In genomic region chr18:2970762-2971659, GRCh38 we compare ENCODE assay signal across 8 cellular contexts. TPM values are rescaled to one million over a fixed set of nuclear protein-coding genes. Genes with fewer than 3 reads are reported as not detected.
DNase-seq lines count a peak whose midpoint lies in the region; ATAC-seq, FAIRE-seq and TF ChIP-seq lines count a peak whose summit lies in the region.

No MANE protein-coding gene starts in this region.

- ATAC-seq in HG02798 (IDR thresholded peaks at IDR 0.05; ENCODE audit: poor library complexity, unreplicated experiment), result no peak

- H3K27me3 ChIP-seq in effector memory CD4-positive, alpha-beta T cell (replicated peaks; ENCODE audit: control insufficient read depth, insufficient read depth, low read length, poor library complexity, severe bottlenecking), result no peaks in the 10 kb centered on the region
- H3K27me3 ChIP-seq in sigmoid colon (no peaks in the 10 kb centered on the region), suprapubic skin (no peaks in the 10 kb centered on the region)

- 46 to 82% methylated on average over 11 of the region's 11 CpGs for WGBS in sigmoid colon, 2 donors
- WGBS in suprapubic skin, result 70% methylated on average over 11 of the region's 11 CpGs

- H3K27ac ChIP-seq in effector memory CD4-positive, alpha-beta T cell (ENCODE audit: insufficient read depth, low read length, poor library complexity, severe bottlenecking), result peak overlapping the region; percentile 72
- H3K27ac ChIP-seq in sigmoid colon (peak overlapping the region; percentile 44 to 61 (median 50)), suprapubic skin (no peak overlapping the region)

- H3K4me3 ChIP-seq in effector memory CD4-positive, alpha-beta T cell (ENCODE audit: insufficient read depth, low read depth, low read length, poor library complexity, severe bottlenecking), result peak overlapping the region; percentile 13
- no peak overlapping the region for H3K4me3 ChIP-seq in sigmoid colon
- no peak overlapping the region for H3K4me3 ChIP-seq in suprapubic skin

- H3K4me1 ChIP-seq in effector memory CD4-positive, alpha-beta T cell (ENCODE audit: control insufficient read depth, insufficient read depth, low read length, poor library complexity, severe bottlenecking), result peaks cover 56% of the 10 kb centered on the region
- H3K4me1 ChIP-seq in sigmoid colon (peaks cover 0 to 53% (median 22%) of the 10 kb centered on the region in 4 donors), suprapubic skin (peaks cover 24% of the 10 kb centered on the region)

- no peak for TF ChIP-seq EP300 in sigmoid colon (IDR thresholded peaks at IDR 0.05)
- TF ChIP-seq EP300 in suprapubic skin (IDR thresholded peaks at IDR 0.05), result no peak

- intact Hi-C loops in sigmoid colon (cut with DNase I), result loop anchor here (5.0 to 10.0 kb wide), 2 partner anchors 41 to 484 kb away; partner anchors contain the start of genes LPIN2 and TGIF1

- DNase-seq in GM18507 (ENCODE audit: extremely low spot score, insufficient read length, low read depth) (no peak), SKM-1 (lab: John Stamatoyannopoulos, UW; ENCODE audit: unreplicated experiment) (peak; percentile 79), sigmoid colon (no peak), NCI-H1417 (lab: John Stamatoyannopoulos, UW) (no peak), suprapubic skin (ENCODE audit: low spot score in 2 of 2) (no peak), NCI-H2227 (lab: John Stamatoyannopoulos, UW; ENCODE audit: unreplicated experiment) (no peak)
- DNase-seq in effector memory CD4-positive, alpha-beta T cell, result peak; percentile 42 to 57 (median 50)

- FAIRE-seq in GM18507 (lab: Jason Lieb, UNC), result peak; percentile 79

- TF ChIP-seq CTCF in sigmoid colon (IDR thresholded peaks at IDR 0.05) (peak in 2 of 4 experiments; percentile 8 to 9), suprapubic skin (IDR thresholded peaks at IDR 0.05) (no peak)

- H3K9me3 ChIP-seq in effector memory CD4-positive, alpha-beta T cell (ENCODE audit: control insufficient read depth, low read length), result no peaks in the 10 kb centered on the region
- H3K9me3 ChIP-seq in sigmoid colon, result no peaks in the 10 kb centered on the region
- H3K9me3 ChIP-seq in suprapubic skin, result no peaks in the 10 kb centered on the region

- TF ChIP-seq POLR2A in sigmoid colon (IDR thresholded peaks at IDR 0.05), result no peak
- TF ChIP-seq POLR2A in suprapubic skin (IDR thresholded peaks at IDR 0.05), result no peak

- no peaks in the 10 kb centered on the region for H3K36me3 ChIP-seq in effector memory CD4-positive, alpha-beta T cell (ENCODE audit: control insufficient read depth, insufficient read depth, low read length)
- no peaks in the 10 kb centered on the region for H3K36me3 ChIP-seq in sigmoid colon
- no peaks in the 10 kb centered on the region for H3K36me3 ChIP-seq in suprapubic skin

RNA-seq across cellular contexts. Expression of gene LPIN2, which starts 41.9 kb away (rescaled TPM):
- 10 to 100 TPM; 13.6 to 31.5 (median 18.0) TPM for total RNA-seq in sigmoid colon
- 10 to 100 TPM; 16.2 to 34.9 (median 28.5) TPM for polyA plus RNA-seq in sigmoid colon
- total RNA-seq in suprapubic skin, result 10 to 100 TPM in 1 of 4 donors, 1 to 10 TPM in 3; 7.2 to 11.2 (median 9.1) TPM

Comparison
In these comparisons a context has a peak if more than half of its experiments do, and no peak if none do; other contexts are left out.
1. DNase-seq: peak in SKM-1 (single experiment) and effector memory CD4-positive, alpha-beta T cell (3 of 3); none in GM18507 (single experiment), sigmoid colon (single experiment), NCI-H1417 (0 of 3), suprapubic skin (0 of 2) and NCI-H2227 (single experiment).